In the genomic region with DNA sequence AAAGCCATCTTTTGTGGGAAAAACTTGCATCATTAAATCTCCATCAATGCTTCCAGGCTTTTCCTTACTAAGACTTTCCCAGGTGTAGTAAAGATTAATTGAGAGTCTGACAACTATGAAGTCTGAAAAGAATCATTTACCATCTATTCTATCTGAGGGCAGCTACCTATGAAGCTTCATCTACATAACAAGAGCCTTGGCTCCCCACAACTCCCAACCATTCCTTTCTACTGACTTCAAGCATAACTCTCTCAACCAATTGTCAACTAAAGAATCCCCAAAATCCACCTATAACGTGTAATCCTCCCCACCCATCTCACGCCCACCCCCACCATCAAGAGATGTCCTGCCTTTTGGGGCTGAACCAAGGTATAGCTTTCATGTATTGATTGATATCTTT, we compare ENCODE assay signal across 1 cellular context.
A peak's percentile ranks its signal among the peaks of the same experiment; 100 is the strongest.
TF ChIP-seq lines count a peak whose summit lies in the region.

No MANE protein-coding gene starts in this region.

TF ChIP-seq in H1, 55 proteins besides CTCF, POLR2A, EP300 and RAD21:
- TF ChIP-seq NANOG (IDR thresholded peaks at IDR 0.05; ENCODE audit: insufficient read depth, low read depth, low read length, poor library complexity, severe bottlenecking) (no peak), POU5F1 (IDR thresholded peaks at IDR 0.05; ENCODE audit: low read depth, low read length) (0 out of 2 replicates have a peak, but pooled peaks have one; percentile 54)
